ENCODE assay signal across 8 cellular contexts in the genomic region with DNA sequence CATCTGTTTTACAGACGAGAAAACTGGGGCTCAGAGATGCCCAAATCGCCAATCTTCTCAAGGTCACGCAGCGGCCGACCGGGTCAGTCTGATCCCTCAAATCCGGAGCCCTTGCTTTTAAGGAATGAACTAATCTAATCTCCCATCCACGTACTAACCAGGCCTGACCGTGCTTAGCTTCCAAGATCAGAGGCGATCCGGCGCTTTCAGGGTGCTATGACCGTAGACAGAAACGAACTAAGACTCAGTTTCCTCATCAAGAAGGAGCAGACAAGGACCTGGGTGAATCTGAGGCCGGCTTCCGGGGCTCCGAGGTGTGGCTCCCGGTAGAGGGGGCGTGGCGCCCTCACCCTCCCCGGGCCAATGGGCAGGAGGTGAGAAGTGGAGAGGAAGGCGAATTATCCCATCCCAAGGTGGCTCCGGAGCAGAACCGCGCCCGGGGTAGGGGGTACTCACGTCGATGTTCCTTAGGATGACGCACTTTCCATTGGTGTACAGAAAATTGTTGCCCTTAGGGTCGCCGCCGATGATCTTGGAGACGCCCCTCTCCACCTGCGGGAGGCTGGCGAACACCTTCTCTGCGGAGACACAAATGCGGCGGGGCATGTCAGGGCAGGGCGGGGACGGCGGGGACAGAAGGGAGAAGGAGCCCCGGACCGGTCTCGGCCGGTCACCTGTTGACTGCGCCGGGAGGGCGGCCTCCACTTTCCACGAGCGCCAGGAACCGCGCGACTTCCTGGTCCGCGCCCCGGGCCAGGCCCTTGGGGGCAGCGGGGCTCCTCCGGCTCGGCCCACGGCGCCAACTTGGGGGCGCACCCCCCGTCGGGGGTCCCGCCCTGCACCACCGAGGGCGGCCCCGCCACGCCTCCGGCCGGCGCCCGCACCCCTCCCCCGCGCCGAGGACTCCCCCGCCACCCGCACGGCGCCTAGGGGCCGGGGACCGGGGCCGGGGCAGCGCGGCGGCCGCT. TPM values are rescaled to one million over a fixed set of nuclear protein-coding genes. Genes with fewer than 3 reads are reported as not detected.
DNase-seq lines count a peak whose midpoint lies in the region; ATAC-seq and TF ChIP-seq lines count a peak whose summit lies in the region.

No MANE protein-coding gene starts in this region.

- peak overlapping the region; percentile 69 for H3K4me3 ChIP-seq in epithelial cell of proximal tubule (ENCODE audit: low read depth, low read length)
- peak overlapping the region; percentile 86 to 93 for H3K4me3 ChIP-seq in tibial artery

- peaks cover 39 to 44% (median 42%) of the 10 kb centered on the region in 3 donors for H3K36me3 ChIP-seq in tibial artery

- H3K36me3 Mint-ChIP-seq in natural killer cell treated with Interleukin-12 subunit alpha and Interleukin-12 subunit beta and Interleukin-15 and Interleukin-18, amount 100 ng/mL, for 72 hours, result peaks cover 27% of the 10 kb centered on the region

- peak; percentile 31 for ATAC-seq in HG02763 (IDR thresholded peaks at IDR 0.05; ENCODE audit: unreplicated experiment)
- peak; percentile 66 to 70 for ATAC-seq in natural killer cell treated with Interleukin-12 subunit alpha and Interleukin-12 subunit beta and Interleukin-15 and Interleukin-18, amount 100 ng/mL, for 72 hours

- intact Hi-C loops in tibial artery (cut with DNase I; ENCODE audit: low total_unique reads), result loop anchor here (2.0 kb wide), 1 partner anchor 15 kb away; no protein-coding TSS in a partner anchor

- H3K9me3 ChIP-seq in tibial artery, result no peaks in the 10 kb centered on the region

- DNase-seq in NCI-H748 (lab: John Stamatoyannopoulos, UW; ENCODE audit: unreplicated experiment) (peak; percentile 61), NCI-H748 treated with DMSO at 0.1 percent for 48 hours (lab: John Stamatoyannopoulos, UW) (no peak), NCI-H2196 (lab: John Stamatoyannopoulos, UW; ENCODE audit: unreplicated experiment) (peak; percentile 59), activated T-cell treated with anti-CD3 and anti-CD28 coated beads for 24 hours (ENCODE audit: low read depth) (peak; percentile 64), epithelial cell of proximal tubule (ENCODE audit: low read depth) (no peak), tibial artery (peak in 1 of 2 donors; percentile 82)
- peak; percentile 82 for DNase-seq in natural killer cell treated with Interleukin-12 subunit alpha and Interleukin-12 subunit beta and Interleukin-15 and Interleukin-18, amount 100 ng/mL, for 72 hours (ENCODE audit: low spot score)

- H3K27me3 Mint-ChIP-seq in natural killer cell treated with Interleukin-12 subunit alpha and Interleukin-12 subunit beta and Interleukin-15 and Interleukin-18, amount 100 ng/mL, for 72 hours, result no peaks in the 10 kb centered on the region

- peak overlapping the region; percentile 93 for H3K4me3 Mint-ChIP-seq in natural killer cell treated with Interleukin-12 subunit alpha and Interleukin-12 subunit beta and Interleukin-15 and Interleukin-18, amount 100 ng/mL, for 72 hours

- no peaks in the 10 kb centered on the region for H3K27me3 ChIP-seq in tibial artery

- H3K27ac ChIP-seq in tibial artery, result peak overlapping the region; percentile 95 to 96

- H3K4me1 ChIP-seq in tibial artery, result peaks cover 0 to 63% (median 57%) of the 10 kb centered on the region in 4 donors

- TF ChIP-seq CTCF in epithelial cell of proximal tubule (conservative IDR thresholded peaks at IDR 0.05; ENCODE audit: low read depth, low read length), result no peak
- TF ChIP-seq CTCF in tibial artery (IDR thresholded peaks at IDR 0.05), result no peak

- H3K4me1 Mint-ChIP-seq in natural killer cell treated with Interleukin-12 subunit alpha and Interleukin-12 subunit beta and Interleukin-15 and Interleukin-18, amount 100 ng/mL, for 72 hours (ENCODE audit: low read depth in 2 of 2), result peaks cover 59 to 60% of the 10 kb centered on the region in 2 donors

- peak overlapping the region; percentile 90 to 94 for H3K27ac Mint-ChIP-seq in natural killer cell treated with Interleukin-12 subunit alpha and Interleukin-12 subunit beta and Interleukin-15 and Interleukin-18, amount 100 ng/mL, for 72 hours

- H3K9me3 Mint-ChIP-seq in natural killer cell treated with Interleukin-12 subunit alpha and Interleukin-12 subunit beta and Interleukin-15 and Interleukin-18, amount 100 ng/mL, for 72 hours, result no peaks in the 10 kb centered on the region

RNA-seq across cellular contexts. Expression of gene WDR1, which starts 0.7 kb away (rescaled TPM):
- total RNA-seq in epithelial cell of proximal tubule, result 242 and 421 TPM in 2 replicates
- total RNA-seq in natural killer cell treated with Interleukin-12 subunit alpha and Interleukin-12 subunit beta and Interleukin-15 and Interleukin-18, amount 100 ng/mL, for 72 hours, result 100 to 1,000 TPM; 550 to 559 TPM

Comparison
In these comparisons a context has a peak if more than half of its experiments do, and no peak if none do; other contexts are left out.
1. DNase-seq: peak in NCI-H748 (single experiment), NCI-H2196 (single experiment), activated T-cell treated with anti-CD3 and anti-CD28 coated beads for 24 hours (single experiment) and natural killer cell treated with Interleukin-12 subunit alpha and Interleukin-12 subunit beta and Interleukin-15 and Interleukin-18, amount 100 ng/mL, for 72 hours (single experiment); none in NCI-H748 treated with DMSO at 0.1 percent for 48 hours (single experiment) and epithelial cell of proximal tubule (single experiment).